9 cellular contexts compared by ENCODE assay signal in genomic region chr14:77376771-77377501, GRCh38. TPM values are rescaled to one million over a fixed set of nuclear protein-coding genes. Genes with fewer than 3 reads are reported as not detected.
DNase-seq lines count a peak whose midpoint lies in the region; ATAC-seq, FAIRE-seq and TF ChIP-seq lines count a peak whose summit lies in the region.
"Had no signal": no experiment of that assay in that cellular context is flagged by ENCODE, and none has a peak within 500 bp of the region (broad histone marks: within the 10 kb centered on the region; RNA-seq: fewer than 3 reads in every experiment).

Gene SAMD15, plus strand, starts transcription at chr14:77377379. Its CDS starts 40 bp downstream, at chr14:77377419.
Gene TMED8, minus strand, starts transcription at chr14:77377094. Its CDS starts 41 bp downstream, at chr14:77377053.

- TF ChIP-seq RAD21 in GM12878 (IDR thresholded peaks at IDR 0.05; ENCODE audit: insufficient read depth, low read depth, low read length) = no peak

- intact Hi-C loops in GM12878 (cut with micrococcal nuclease; ENCODE audit: unreplicated experiment) = loop anchor here (2.0 kb wide), 1 partner anchor 82 kb away; the partner anchor contains the start of gene AHSA1
- intact Hi-C loops in gastrocnemius medialis (cut with DNase I; ENCODE audit: low total_unique reads) = loop anchor here (1.0 to 5.0 kb wide), 2 partner anchors 56 to 75 kb away; partner anchors contain the start of gene GSTZ1

- H4K20me1 ChIP-seq in GM12878 (ENCODE audit: control insufficient read depth, insufficient read depth) = no peaks in the 10 kb centered on the region

- peak in 2 of 3 experiments; percentile 25 to 27; a peak in 2 of 6 replicates for TF ChIP-seq CTCF in GM12878 (IDR thresholded peaks at IDR 0.05 in 2 of 3, conservative IDR thresholded peaks at IDR 0.05 in 1 of 3; ENCODE audit: control insufficient read depth in 2 of 3, extremely low read depth in 1 of 3, insufficient read depth in 1 of 3, low read depth in 3 of 3, low read length in 3 of 3)
- peak in 3 of 5 experiments; percentile 26 to 53 (median 50) for TF ChIP-seq CTCF in gastrocnemius medialis (IDR thresholded peaks at IDR 0.05 in 4 of 5, conservative IDR thresholded peaks at IDR 0.05 in 1 of 5)

- H3K79me2 ChIP-seq in GM12878 (ENCODE audit: control insufficient read depth, insufficient read depth, low read length) = peaks cover 45% of the 10 kb centered on the region

- peak within 1 kb of the TSS; percentile 89 for H3K27ac ChIP-seq in GM12878 (ENCODE audit: control insufficient read depth, insufficient read depth)
- H3K27ac ChIP-seq in gastrocnemius medialis = peak within 1 kb of the TSS; percentile 64 to 76 (median 74)

- peaks cover 15% of the 10 kb centered on the region for H3K4me1 ChIP-seq in GM12878 (ENCODE audit: control insufficient read depth, insufficient read depth, low read length)
- peaks cover 11 to 12% of the 10 kb centered on the region in 2 donors for H3K4me1 ChIP-seq in gastrocnemius medialis

- DNase-seq in NK-92 treated with Interleukin-12 subunit alpha and Interleukin-12 subunit beta, amount 100 ng/mL, for 24 hours (lab: John Stamatoyannopoulos, UW) = peak; percentile 69
- DNase-seq in NK-92 (lab: John Stamatoyannopoulos, UW; ENCODE audit: unreplicated experiment) = no peak
- DNase-seq in NCI-H187 (lab: John Stamatoyannopoulos, UW) = peak; percentile 69 to 89
- DNase-seq in T1000 (lab: John Stamatoyannopoulos, UW) = peak; percentile 79
- peak; percentile 53 for DNase-seq in GM12878 (ENCODE audit: low read depth, low spot score)
- peak; percentile 43 to 68 for DNase-seq in gastrocnemius medialis

- peak within 1 kb of the TSS; percentile 99 for H2AFZ ChIP-seq in GM12878 (ENCODE audit: control insufficient read depth, low read depth, low read length)

- peak; percentile 85 for ATAC-seq in HG02943 (IDR thresholded peaks at IDR 0.05; ENCODE audit: low read depth, unreplicated experiment)
- peak; percentile 94 for ATAC-seq in GM12878
- ATAC-seq in gastrocnemius medialis = peak; percentile 97 to 98

- H3K4me3 ChIP-seq in GM12878 = peak within 1 kb of the TSS; percentile 83
- peak within 1 kb of the TSS; percentile 92 for H3K4me3 ChIP-seq in iPS-11a (ENCODE audit: low read depth, low read length)
- H3K4me3 ChIP-seq in gastrocnemius medialis = peak within 1 kb of the TSS; percentile 85 to 99 (median 86)

- TF ChIP-seq POLR2A in GM12878 (IDR thresholded peaks at IDR 0.05; ENCODE audit: low read depth, low read length) (peak; percentile 75), gastrocnemius medialis (IDR thresholded peaks at IDR 0.05) (no peak)

- in situ Hi-C loops in GM12878 (cut with MboI) (no loop called here), gastrocnemius medialis (cut with MboI; ENCODE audit: low sequenced_read_pairs in 4 of 4) (no loop called here)

- 1% methylated on average over 63 of the region's 69 CpGs for WGBS in GM12878 (ENCODE audit: insufficient coverage, insufficient replicate concordance, low lambda C conversion rate, missing lambda C conversion rate)

- H3K4me2 ChIP-seq in GM12878 (ENCODE audit: control insufficient read depth, insufficient read depth) = peak within 1 kb of the TSS; percentile 86

- H3K27me3 ChIP-seq in GM12878 (replicated peaks in 1 of 2; ENCODE audit: control insufficient read depth in 2 of 2, insufficient read depth in 2 of 2, low read length in 1 of 2) (no peaks in the 10 kb centered on the region), gastrocnemius medialis (no peaks in the 10 kb centered on the region)

- H3K9me3 ChIP-seq in GM12878 (replicated peaks; ENCODE audit: control insufficient read depth, insufficient read depth, low read length) (no peaks in the 10 kb centered on the region), gastrocnemius medialis (no peaks in the 10 kb centered on the region)

- FAIRE-seq in GM12878 (lab: Jason Lieb, UNC) = peak; percentile 57
- FAIRE-seq: A204.1 had no signal

- BruUV-seq in GM12878 (replicated peaks; lab: Mats Ljungman, UMichigan) = no TSS peak

- POLR2A ChIA-PET in GM12878 (lab: Charles Lee) = interaction anchor here (0.5 to 1.4 kb wide), 6 partner anchors 11 to 228 kb away, joined by 3 to 7 read pairs (median 4); partner anchors contain the start of genes AHSA1, GSTZ1 and POMT2

- H3K9ac ChIP-seq in GM12878 (ENCODE audit: control insufficient read depth, insufficient read depth, low read length) = peak within 1 kb of the TSS; percentile 95

- TF ChIP-seq EP300 in GM12878 (IDR thresholded peaks at IDR 0.05; ENCODE audit: borderline replicate concordance in 1 of 2, control insufficient read depth in 1 of 2, low read depth in 2 of 2, low read length in 2 of 2) = no peak

- no peaks in the 10 kb centered on the region for H3K36me3 ChIP-seq in GM12878 (ENCODE audit: control insufficient read depth in 2 of 2, insufficient read depth in 2 of 2, low read length in 1 of 2)
- H3K36me3 ChIP-seq in gastrocnemius medialis = no peaks in the 10 kb centered on the region

- CTCF ChIA-PET in GM12878 (lab: Yijun Ruan, JAX) = interaction anchor here (0.6 to 1.8 kb wide), 6 partner anchors 14 to 278 kb away, joined by 3 to 10 read pairs (median 7); partner anchors contain the start of gene GSTZ1

- RAD21 ChIA-PET in GM12878 (lab: Charles Lee; ENCODE audit: unreplicated experiment) = interaction anchor here (0.7 to 1.8 kb wide), 10 partner anchors 11 to 231 kb away, joined by 3 to 21 read pairs (median 4); partner anchors contain the start of genes GSTZ1, POMT2 and VIPAS39

- SMC1A ChIA-PET in GM12878 (lab: Charles Lee; ENCODE audit: uncharacterized antibody, unreplicated experiment) = interaction anchor here (0.8 to 1.4 kb wide), 7 partner anchors 9 to 235 kb away, joined by 3 to 8 read pairs (median 4); partner anchors contain the start of gene GSTZ1

TF ChIP-seq in GM12878, 131 proteins besides CTCF, POLR2A, EP300 and RAD21 (continues in another document):
- peak; percentile 58 for TF ChIP-seq MEF2B (IDR thresholded peaks at IDR 0.05; ENCODE audit: partially characterized antibody, poor library complexity, severe bottlenecking)
- TF ChIP-seq NFIC (IDR thresholded peaks at IDR 0.05; ENCODE audit: low read depth, low read length) = no peak
- no peak for TF ChIP-seq RELA (IDR thresholded peaks at IDR 0.05; ENCODE audit: borderline replicate concordance, partially characterized antibody)
- no peak for TF ChIP-seq CBX3 (IDR thresholded peaks at IDR 0.05; ENCODE audit: borderline replicate concordance, low read depth)
- TF ChIP-seq RB1 (IDR thresholded peaks at IDR 0.05; ENCODE audit: borderline replicate concordance) = peak; percentile 56; the same call in 1 of the 2 replicates
- TF ChIP-seq SREBF1 (IDR thresholded peaks at IDR 0.05; ENCODE audit: low read length) = no peak
- TF ChIP-seq SMARCA5 (IDR thresholded peaks at IDR 0.05) = peak; percentile 74; the same call in 1 of the 2 replicates
- no peak for TF ChIP-seq ZNF274 (IDR thresholded peaks at IDR 0.05; ENCODE audit: insufficient read depth, insufficient read length)
- no peak for TF ChIP-seq ZBED1 (IDR thresholded peaks at IDR 0.05; ENCODE audit: borderline replicate concordance)
- peak; percentile 79 for TF ChIP-seq DPF2 (IDR thresholded peaks at IDR 0.05)
- TF ChIP-seq NR2F1 (conservative IDR thresholded peaks at IDR 0.05) = peak; percentile 70; the same call in 1 of the 2 replicates
- TF ChIP-seq POLR2AphosphoS2 (IDR thresholded peaks at IDR 0.05; ENCODE audit: low read depth, low read length) = no peak

RNA-seq across cellular contexts. Expression of gene SAMD15, which starts in this region (rescaled TPM):
- total RNA-seq in GM12878 (2013; cell fraction: nucleolus; rRNA removed) = 0.37 and 0.81 TPM in 2 replicates
- total RNA-seq in GM12878 (2014; rRNA removed) (0.27 and 0.96 TPM in 2 replicates), GM12878 (2014; rRNA removed; fragmentation: Illumina TruSeq; extraction: Trizol) (0.98 and 1.9 TPM in 2 replicates), GM12878 (2021) (0.74 and 1.1 TPM in 2 replicates), gastrocnemius medialis (under 1 TPM in 1 of 4 donors, not detected in 3; 0.11 TPM)
- polyA plus RNA-seq in GM12878 (2011; ENCODE audit: low read depth) = 0.14 TPM
- polyA plus RNA-seq in GM12878 (2011; rRNA removed) (0.33 and 1.1 TPM in 2 replicates), GM12878 (2014; fragmentation: Illumina TruSeq; extraction: Trizol) (0.78 and 1.1 TPM in 2 replicates), GM12878 (2014; fragmentation: Nextera tagmentation; extraction: Ambion mirVana) (under 1 TPM; 0.63 to 0.93 TPM), GM12878 (2014; rRNA removed) (0.38 and 2.0 TPM in 2 replicates), GM12878 (2016; fragmentation: Nextera tagmentation; extraction: Ambion mirVana) (1 to 10 TPM; 1.2 to 1.5 TPM)
- polyA plus RNA-seq in GM12878 (2011; cell fraction: cytosol; rRNA removed) = 0.07 and 0.95 TPM in 2 replicates
- 0.31 and 1.1 TPM in 2 replicates for polyA plus RNA-seq in GM12878 (2011; cell fraction: nucleus; rRNA removed)
- 0.17 and 0.22 TPM in 2 replicates for polyA plus RNA-seq in GM12878 (2012)
- 0.15 and 0.31 TPM in 2 replicates for polyA minus RNA-seq in GM12878 (2011; rRNA and poly(A)+ RNA removed)
- not detected in 2 replicates for polyA minus RNA-seq in GM12878 (2011; cell fraction: cytosol; rRNA and poly(A)+ RNA removed)
- polyA minus RNA-seq in GM12878 (2011; cell fraction: nucleus; rRNA and poly(A)+ RNA removed) = 0.12 and 0.67 TPM in 2 replicates

RNA-seq across cellular contexts. Expression of gene TMED8, which starts in this region (rescaled TPM):
- 37.1 and 39.6 TPM in 2 replicates for total RNA-seq in GM12878 (2013; cell fraction: nucleolus; rRNA removed)
- 29.7 and 36.2 TPM in 2 replicates for total RNA-seq in GM12878 (2014; rRNA removed)
- total RNA-seq in GM12878 (2014; rRNA removed; fragmentation: Illumina TruSeq; extraction: Trizol) = 34.2 and 35.8 TPM in 2 replicates
- total RNA-seq in GM12878 (2021) = 31.9 and 32.9 TPM in 2 replicates
- 9.5 TPM for polyA plus RNA-seq in GM12878 (2011; ENCODE audit: low read depth)
- 39.1 and 52.7 TPM in 2 replicates for polyA plus RNA-seq in GM12878 (2011; rRNA removed)
- 19.6 and 24.1 TPM in 2 replicates for polyA plus RNA-seq in GM12878 (2011; cell fraction: cytosol; rRNA removed)
- polyA plus RNA-seq in GM12878 (2011; cell fraction: nucleus; rRNA removed) = 20.5 and 22.3 TPM in 2 replicates
- polyA plus RNA-seq in GM12878 (2012) = 15.5 and 19.3 TPM in 2 replicates
- 33.0 and 39.6 TPM in 2 replicates for polyA plus RNA-seq in GM12878 (2014; fragmentation: Illumina TruSeq; extraction: Trizol)
- polyA plus RNA-seq in GM12878 (2014; fragmentation: Nextera tagmentation; extraction: Ambion mirVana) = 1 to 10 TPM; 7.3 to 7.4 TPM
- 21.1 and 22.5 TPM in 2 replicates for polyA plus RNA-seq in GM12878 (2014; rRNA removed)
- 10 to 100 TPM; 17.8 to 18.9 TPM for polyA plus RNA-seq in GM12878 (2016; fragmentation: Nextera tagmentation; extraction: Ambion mirVana)
- 38.9 and 47.5 TPM in 2 replicates for polyA minus RNA-seq in GM12878 (2011; rRNA and poly(A)+ RNA removed)
- 13.6 and 15.0 TPM in 2 replicates for polyA minus RNA-seq in GM12878 (2011; cell fraction: cytosol; rRNA and poly(A)+ RNA removed)
- 8.2 and 11.9 TPM in 2 replicates for polyA minus RNA-seq in GM12878 (2011; cell fraction: nucleus; rRNA and poly(A)+ RNA removed)
- total RNA-seq in gastrocnemius medialis = 1 to 10 TPM; 3.0 to 5.2 (median 4.3) TPM

Comparison
In these comparisons a context has a peak if more than half of its experiments do, and no peak if none do; other contexts are left out.
1. RNA of gene TMED8 (total RNA-seq): 29.7 to 39.6 TPM in GM12878; 3.0 to 5.2 TPM in gastrocnemius medialis; every median in the first group is over 4 times any median in the second.
2. Peak in every context shown above with its lines, with median percentiles within 50 percentile points of each other: ATAC-seq and H3K4me3 ChIP-seq.